In genomic region chr2:85888745-85889647, GRCh38 we compare ENCODE assay signal across 8 cellular contexts. TPM values are rescaled to one million over a fixed set of nuclear protein-coding genes. Genes with fewer than 3 reads are reported as not detected.
DNase-seq lines count a peak whose midpoint lies in the region; ATAC-seq and TF ChIP-seq lines count a peak whose summit lies in the region.

ST3GAL5 (minus strand) TSS chr2:85888990; CDS start chr2:85888905, 85 bp downstream.

- peak within 1 kb of the TSS; percentile 84 for H3K4me3 ChIP-seq in PC-3 (ENCODE audit: low read length)
- peak within 1 kb of the TSS; percentile 81 to 95 for H3K4me3 ChIP-seq in muscle layer of duodenum (ENCODE audit: low read depth in 1 of 2, low read length in 2 of 2)

- POLR2A ChIA-PET in PC-3 (lab: Charles Lee; ENCODE audit: unreplicated experiment): no interaction called here

- CTCF ChIA-PET in PC-3 (lab: Charles Lee): interaction anchor here (0.6 to 0.9 kb wide), 3 partner anchors 122 to 172 kb away, joined by 3 to 12 read pairs (median 9); no protein-coding TSS in a partner anchor

- peaks cover 5% of the 10 kb centered on the region for H3K36me3 Mint-ChIP-seq in activated T-cell treated with anti-CD3 and anti-CD28 coated beads, Interleukin-2, amount 50 U/mL, for 24 hours (ENCODE audit: low read depth)

- no peaks in the 10 kb centered on the region for H3K27me3 Mint-ChIP-seq in activated T-cell treated with anti-CD3 and anti-CD28 coated beads, Interleukin-2, amount 50 U/mL, for 24 hours

- H3K9ac ChIP-seq in PC-3 (ENCODE audit: low read length): peak within 1 kb of the TSS; percentile 33

- TF ChIP-seq CTCF in PC-3 (conservative IDR thresholded peaks at IDR 0.05; ENCODE audit: low read depth, low read length): peak; percentile 86

- H3K36me3 ChIP-seq in PC-3 (ENCODE audit: low read depth, low read length) (no peaks in the 10 kb centered on the region), muscle layer of duodenum (ENCODE audit: control insufficient read depth in 1 of 2, insufficient read depth in 2 of 2, low read length in 2 of 2) (no peaks in the 10 kb centered on the region)

- no peaks in the 10 kb centered on the region for H3K79me2 ChIP-seq in PC-3 (ENCODE audit: low read length)

- intact Hi-C loops in PC-3 (cut with micrococcal nuclease): loop anchor here (2.0 to 5.0 kb wide), 3 partner anchors 62 to 193 kb away; no protein-coding TSS in a partner anchor

- H3K4me2 ChIP-seq in PC-3 (ENCODE audit: low read length): peak within 1 kb of the TSS; percentile 98

- H3K27ac Mint-ChIP-seq in activated T-cell treated with anti-CD3 and anti-CD28 coated beads, Interleukin-2, amount 50 U/mL, for 24 hours: peak within 1 kb of the TSS; percentile 89

- H4K20me1 ChIP-seq in PC-3 (ENCODE audit: low read length): no peaks in the 10 kb centered on the region

- no peaks in the 10 kb centered on the region for H3K9me2 ChIP-seq in PC-3 (replicated peaks; ENCODE audit: low read length)

- H2AFZ ChIP-seq in PC-3 (ENCODE audit: low read length): peak within 1 kb of the TSS; percentile 99

- H3K9me3 ChIP-seq in PC-3 (ENCODE audit: low read length) (no peaks in the 10 kb centered on the region), muscle layer of duodenum (ENCODE audit: control insufficient read depth in 1 of 2, low read length in 2 of 2) (no peaks in the 10 kb centered on the region)

- H3K27ac ChIP-seq in PC-3 (ENCODE audit: low read length) (no peak within 1 kb of the TSS), muscle layer of duodenum (ENCODE audit: low read length) (peak within 1 kb of the TSS; percentile 73)

- DNase-seq in DMS 273 (lab: John Stamatoyannopoulos, UW; ENCODE audit: unreplicated experiment) (peak; percentile 96), HuH-7 (ENCODE audit: low spot score) (peak; percentile 92), PC-3 (peak; percentile 82)
- DNase-seq in activated T-cell treated with anti-CD3 and anti-CD28 coated beads, Interleukin-2, amount 50 U/mL, for 24 hours: peak; percentile 95
- DNase-seq in stimulated activated CD8-positive, alpha-beta memory T cell treated with anti-CD3 and anti-CD28 coated beads, Interleukin-7, amount 100 ng/mL, for 48 hours (ENCODE audit: extremely low read depth in 1 of 2, low read depth in 1 of 2): peak; percentile 74 to 83

- peaks cover 70% of the 10 kb centered on the region for H3K4me1 Mint-ChIP-seq in activated T-cell treated with anti-CD3 and anti-CD28 coated beads, Interleukin-2, amount 50 U/mL, for 24 hours (ENCODE audit: low read depth)

- ATAC-seq in GM21447 (IDR thresholded peaks at IDR 0.05; ENCODE audit: unreplicated experiment): peak; percentile 85
- ATAC-seq in PC-3: peak; percentile 65
- peak; percentile 83 for ATAC-seq in esophagus mucosa

- H3K4me3 Mint-ChIP-seq in activated T-cell treated with anti-CD3 and anti-CD28 coated beads, Interleukin-2, amount 50 U/mL, for 24 hours: peak within 1 kb of the TSS; percentile 87

- H3K4me1 ChIP-seq in PC-3 (ENCODE audit: insufficient read depth, low read length) (peaks cover 33% of the 10 kb centered on the region), muscle layer of duodenum (ENCODE audit: control insufficient read depth in 1 of 2, insufficient read depth in 2 of 2, low read length in 2 of 2) (peaks cover 0 to 24% of the 10 kb centered on the region in 2 donors)

- H3K27me3 ChIP-seq in PC-3 (ENCODE audit: low read length) (no peaks in the 10 kb centered on the region), muscle layer of duodenum (ENCODE audit: low read depth, low read length) (no peaks in the 10 kb centered on the region)

- no peaks in the 10 kb centered on the region for H3F3A ChIP-seq in PC-3 (ENCODE audit: low read length, unreplicated experiment)

- no peaks in the 10 kb centered on the region for H3K9me3 Mint-ChIP-seq in activated T-cell treated with anti-CD3 and anti-CD28 coated beads, Interleukin-2, amount 50 U/mL, for 24 hours

- BruUV-seq in PC-3 (replicated peaks; lab: Mats Ljungman, UMichigan): no TSS peak

RNA-seq across cellular contexts. Expression of gene ST3GAL5, which starts in this region (rescaled TPM):
- 0.87 and 0.98 TPM in 2 replicates for total RNA-seq in PC-3 (2014; rRNA removed)
- 1.2 TPM for total RNA-seq in esophagus mucosa

Comparison
In these comparisons a context has a peak if more than half of its experiments do, and no peak if none do; other contexts are left out.
1. Peak in DNase-seq, ATAC-seq, H3K4me3 ChIP-seq, H3K9ac ChIP-seq and H3K4me2 ChIP-seq in PC-3; RNA of the gene not detected or under 1 TPM.